8 cellular contexts compared by ENCODE assay signal in genomic region chr1:18954270-18955071, GRCh38. TPM values are rescaled to one million over a fixed set of nuclear protein-coding genes. Genes with fewer than 3 reads are reported as not detected.
DNase-seq lines count a peak whose midpoint lies in the region; ATAC-seq and TF ChIP-seq lines count a peak whose summit lies in the region.

No MANE protein-coding gene starts in this region.

- H3K4me1 ChIP-seq in GM23248 (ENCODE audit: insufficient read depth) (peaks cover 50% of the 10 kb centered on the region), right cardiac atrium (ENCODE audit: control insufficient read depth, insufficient read depth, low read length) (peaks cover 11% of the 10 kb centered on the region), skeletal muscle tissue (ENCODE audit: control insufficient read depth in 3 of 3, insufficient read depth in 3 of 3, low read length in 3 of 3) (peaks cover 46 to 53% (median 48%) of the 10 kb centered on the region in 3 donors)

- H3K27ac ChIP-seq in GM23248 (peak overlapping the region; percentile 55), right cardiac atrium (ENCODE audit: low read length) (no peak overlapping the region), skeletal muscle tissue (ENCODE audit: low read depth, low read length) (peak overlapping the region; percentile 61)

- H3F3A ChIP-seq in GM23248 (ENCODE audit: insufficient read depth) = peaks cover 31% of the 10 kb centered on the region

- H3K4me3 Mint-ChIP-seq in activated T-helper 17 cell treated with anti-CD3 and anti-CD28 coated beads, Interleukin-2, amount 50 U/mL, for 72 hours = peak overlapping the region; percentile 98

- no peaks in the 10 kb centered on the region for H3K9me2 ChIP-seq in GM23248 (ENCODE audit: insufficient read depth)

- no peaks in the 10 kb centered on the region for H3K9me3 ChIP-seq in GM23248 (ENCODE audit: low read depth)
- no peaks in the 10 kb centered on the region for H3K9me3 ChIP-seq in right cardiac atrium (ENCODE audit: control insufficient read depth, low read length)
- no peaks in the 10 kb centered on the region for H3K9me3 ChIP-seq in skeletal muscle tissue (ENCODE audit: control insufficient read depth in 3 of 3, low read length in 3 of 3)

- peak overlapping the region; percentile 12; the same call in 1 of the 2 replicates for H2AFZ ChIP-seq in GM23248

- DNase-seq in GM23248 (peak; percentile 63), right cardiac atrium (peak in 1 of 3 donors; percentile 50), NCI-H1092 treated with DMSO at 0.1 percent for 48 hours (lab: John Stamatoyannopoulos, UW) (no peak), NCI-H2227 (lab: John Stamatoyannopoulos, UW; ENCODE audit: unreplicated experiment) (no peak), GM13976 (ENCODE audit: low spot score) (no peak), hippocampal formation (lab: John Stamatoyannopoulos, UW) (no peak)

- H3K4me3 ChIP-seq in GM23248 = peak overlapping the region; percentile 87
- H3K4me3 ChIP-seq in right cardiac atrium (ENCODE audit: low read length) = peak overlapping the region; percentile 86
- H3K4me3 ChIP-seq in skeletal muscle tissue (ENCODE audit: low read length in 3 of 3) = peak overlapping the region; percentile 74 to 80 (median 76)

- H3K9ac ChIP-seq in GM23248 = peak overlapping the region; percentile 73
- peak overlapping the region; percentile 20 to 77 (median 68) for H3K9ac ChIP-seq in skeletal muscle tissue (ENCODE audit: low read depth in 1 of 3, low read length in 3 of 3)

- intact Hi-C loops in right cardiac atrium (cut with DNase I) = loop anchor here in 2 of 4 donors (5.0 kb wide), 1 partner anchor 47 kb away; no protein-coding TSS in a partner anchor

- H3K79me2 ChIP-seq in GM23248 (ENCODE audit: insufficient read depth) = peaks cover 58% of the 10 kb centered on the region

- no peaks in the 10 kb centered on the region for H3K27me3 Mint-ChIP-seq in activated T-helper 17 cell treated with anti-CD3 and anti-CD28 coated beads, Interleukin-2, amount 50 U/mL, for 72 hours

- H4K20me1 ChIP-seq in GM23248 (ENCODE audit: insufficient read depth) = no peaks in the 10 kb centered on the region

- 16 to 20% methylated on average over 6 to 7 of the region's 7 CpGs for WGBS in GM23248 (ENCODE audit: low coverage in 1 of 2, low lambda C conversion rate in 2 of 2, missing lambda C conversion rate in 2 of 2), 2 experiments
- 32% methylated on average over 7 of the region's 7 CpGs for WGBS in right cardiac atrium

- no peak for TF ChIP-seq CTCF in GM13976 (IDR thresholded peaks at IDR 0.05; ENCODE audit: borderline replicate concordance, control extremely low read depth, extremely low read depth, insufficient read depth, missing control alignments)

- H3K36me3 ChIP-seq in GM23248 (ENCODE audit: low read depth) (no peaks in the 10 kb centered on the region), skeletal muscle tissue (ENCODE audit: control insufficient read depth in 3 of 3, insufficient read depth in 3 of 3, low read length in 3 of 3) (no peaks in the 10 kb centered on the region)

- peak overlapping the region; percentile 93 for H3K4me2 ChIP-seq in GM23248 (ENCODE audit: unreplicated experiment)

- H3K36me3 Mint-ChIP-seq in activated T-helper 17 cell treated with anti-CD3 and anti-CD28 coated beads, Interleukin-2, amount 50 U/mL, for 72 hours (ENCODE audit: low read depth) = peaks cover 59% of the 10 kb centered on the region

- no peaks in the 10 kb centered on the region for H3K9me3 Mint-ChIP-seq in activated T-helper 17 cell treated with anti-CD3 and anti-CD28 coated beads, Interleukin-2, amount 50 U/mL, for 72 hours

- in situ Hi-C loops in GM23248 (cut with MboI) = no loop called here
- in situ Hi-C loops in GM13976 (cut with MboI; ENCODE audit: low sequenced_read_pairs, unreplicated experiment) = no loop called here

- no peak for ATAC-seq in activated T-helper 17 cell treated with anti-CD3 and anti-CD28 coated beads, Interleukin-2, amount 50 U/mL, for 72 hours (replicated peaks)
- no peak for ATAC-seq in right cardiac atrium

- H3K27me3 ChIP-seq in GM23248 (replicated peaks; ENCODE audit: insufficient read depth) (no peaks in the 10 kb centered on the region), right cardiac atrium (ENCODE audit: control insufficient read depth, insufficient read depth) (no peaks in the 10 kb centered on the region), skeletal muscle tissue (ENCODE audit: control insufficient read depth in 3 of 3, insufficient read depth in 3 of 3, low read length in 3 of 3) (peaks cover 0 to 3% (median 0%) of the 10 kb centered on the region in 3 donors)

- H3K4me1 Mint-ChIP-seq in activated T-helper 17 cell treated with anti-CD3 and anti-CD28 coated beads, Interleukin-2, amount 50 U/mL, for 72 hours = peaks cover 42% of the 10 kb centered on the region

- peak overlapping the region; percentile 100 for H3K27ac Mint-ChIP-seq in activated T-helper 17 cell treated with anti-CD3 and anti-CD28 coated beads, Interleukin-2, amount 50 U/mL, for 72 hours

RNA-seq across cellular contexts. Expression of gene IFFO2, which starts 2.0 kb away (rescaled TPM):
- total RNA-seq in GM23248 (2014; rRNA removed; shearing (Covaris generic)) = 12.8 and 13.2 TPM in 2 replicates
- 0.60 and 1.1 TPM in 2 replicates for polyA plus RNA-seq in GM23248 (2016; fragmentation: Nextera tagmentation; extraction: Ambion mirVana)
- total RNA-seq in activated T-helper 17 cell treated with anti-CD3 and anti-CD28 coated beads, Interleukin-2, amount 50 U/mL, for 72 hours = 10 to 100 TPM; 17.0 to 38.2 TPM
- 10 to 100 TPM in 1 of 4 donors, 1 to 10 TPM in 3; 6.7 to 12.7 (median 8.1) TPM for total RNA-seq in right cardiac atrium
- 5.0 TPM for polyA plus RNA-seq in right cardiac atrium
- 3.7 TPM for total RNA-seq in skeletal muscle tissue

RNA-seq across cellular contexts. Expression of gene ALDH4A1, which starts 52.1 kb away (rescaled TPM):
- 13.3 and 26.4 TPM in 2 replicates for total RNA-seq in GM23248 (2014; rRNA removed; shearing (Covaris generic))
- polyA plus RNA-seq in GM23248 (2016; fragmentation: Nextera tagmentation; extraction: Ambion mirVana) (10.9 and 11.2 TPM in 2 replicates), right cardiac atrium (23.6 TPM)
- 1 to 10 TPM; 3.5 to 4.8 TPM for total RNA-seq in activated T-helper 17 cell treated with anti-CD3 and anti-CD28 coated beads, Interleukin-2, amount 50 U/mL, for 72 hours
- total RNA-seq in right cardiac atrium (10 to 100 TPM; 22.2 to 35.5 (median 27.1) TPM), skeletal muscle tissue (6.3 TPM)
